In genomic region chr7:137741443-137741842, GRCh38 we compare ENCODE assay signal across 25 cellular contexts.
"Had no signal": no experiment of that assay in that cellular context is flagged by ENCODE, and none has a peak within 500 bp of the region (broad histone marks: within the 10 kb centered on the region; RNA-seq: fewer than 3 reads in every experiment).

No MANE protein-coding gene starts in this region.

- H3K9me3 ChIP-seq: left lung, lower lobe of right lung, pancreas, prostate gland, stomach, testis, thyroid gland, transverse colon, upper lobe of left lung, vagina had no signal

- H3K36me3 ChIP-seq: left lung, lower lobe of right lung, pancreas, prostate gland, stomach, thyroid gland, transverse colon, upper lobe of left lung, vagina had no signal

- H3K4me1 ChIP-seq: left lung, lower lobe of right lung, pancreas, prostate gland, stomach, testis, thyroid gland, transverse colon, upper lobe of left lung, vagina had no signal

- FAIRE-seq: keratinocyte, pancreas had no signal

- ATAC-seq: left colon; left lung; lower lobe of right lung; naive thymus-derived CD8-positive, alpha-beta T cell; pancreas; right cardiac atrium; sciatic nerve; stimulated activated naive B cell treated with anti-CD40 and anti-IgM and Interleukin-4, amounts not matched to agents 10 μg/mL and 1 μg/mL and 100 μg/mL, for 72 hours; stimulated activated naive CD8-positive, alpha-beta T cell treated with anti-CD3 and anti-CD28 coated beads, Interleukin-15, Interleukin-2, amounts not matched to agents 100 U/mL and 50 U/mL, for 24 hours had no signal

- DNase-seq: left colon; left lung; lower lobe of right lung; mammary epithelial cell; mesenchymal stem cell; naive thymus-derived CD8-positive, alpha-beta T cell; pancreas; retina; right cardiac atrium; stimulated activated CD4-positive, alpha-beta T cell treated with anti-CD3 and anti-CD28 coated beads, Interleukin-12 subunit alpha, Interleukin-12 subunit beta, amount 100 ng/mL, for 4 hours; stimulated activated CD4-positive, alpha-beta T cell treated with anti-CD3 and anti-CD28 coated beads, Interleukin-15, amount 100 ng/mL, for 24 hours; stimulated activated CD4-positive, alpha-beta T cell treated with anti-CD3 and anti-CD28 coated beads, Interleukin-2, amount 100 ng/mL, for 24 hours; stimulated activated CD4-positive, alpha-beta T cell treated with anti-CD3 and anti-CD28 coated beads, Interleukin-4, amount 100 ng/mL, for 1 hour; stimulated activated naive B cell treated with anti-CD40 and anti-IgM and Interleukin-4, amounts not matched to agents 10 μg/mL and 1 μg/mL and 100 μg/mL, for 72 hours; stimulated activated naive CD8-positive, alpha-beta T cell treated with anti-CD3 and anti-CD28 coated beads, Interleukin-15, Interleukin-2, amounts not matched to agents 100 U/mL and 50 U/mL, for 24 hours; stomach; testis; thyroid gland; transverse colon; upper lobe of left lung had no signal

- H3K4me3 ChIP-seq: left lung, lower lobe of right lung, pancreas, prostate gland, skin epidermis, stomach, testis, thyroid gland, transverse colon, upper lobe of left lung, vagina had no signal

- H3K27me3 ChIP-seq: left lung, pancreas, stomach, testis, thyroid gland, transverse colon, upper lobe of left lung, vagina had no signal

- H3K27ac ChIP-seq: left lung, lower lobe of right lung, pancreas, prostate gland, skin epidermis, stomach, testis, thyroid gland, transverse colon, upper lobe of left lung, vagina had no signal
